Comparison of ENCODE assay signal across 1 cellular context in genomic region chr11:68840661-68841653, GRCh38.
TF ChIP-seq lines count a peak whose summit lies in the region.

No MANE protein-coding gene starts in this region.

TF ChIP-seq in HepG2, 621 proteins besides CTCF, POLR2A, EP300 and RAD21 (continued from another document and continues in another):
- peak; percentile 79 for TF ChIP-seq ZNF607 (CRISPR knock-in tag; IDR thresholded peaks at IDR 0.05; ENCODE audit: borderline replicate concordance)
- peak; percentile 45; the same call in 1 of the 2 replicates for TF ChIP-seq ESRRA (CRISPR knock-in tag; IDR thresholded peaks at IDR 0.05; ENCODE audit: low read depth)
- no peak for TF ChIP-seq IRX3 (CRISPR knock-in tag; IDR thresholded peaks at IDR 0.05; ENCODE audit: borderline replicate concordance, low read depth)
- TF ChIP-seq ZNF263 (CRISPR knock-in tag; IDR thresholded peaks at IDR 0.05): no peak
- no peak for TF ChIP-seq PHB2 (IDR thresholded peaks at IDR 0.05; ENCODE audit: partially characterized antibody)
- no peak for TF ChIP-seq ZSCAN31 (CRISPR knock-in tag; IDR thresholded peaks at IDR 0.05; ENCODE audit: low read depth)
- TF ChIP-seq KDM2A (CRISPR knock-in tag; IDR thresholded peaks at IDR 0.05; ENCODE audit: borderline replicate concordance, low read depth): peak; percentile 49; the same call in 1 of the 2 replicates
- no peak for TF ChIP-seq ZNF367 (CRISPR knock-in tag; IDR thresholded peaks at IDR 0.05; ENCODE audit: borderline replicate concordance)
- TF ChIP-seq FOXC1 (CRISPR knock-in tag; IDR thresholded peaks at IDR 0.05; ENCODE audit: borderline replicate concordance): peak; percentile 62; the same call in 1 of the 2 replicates
- TF ChIP-seq, protein P1, sequence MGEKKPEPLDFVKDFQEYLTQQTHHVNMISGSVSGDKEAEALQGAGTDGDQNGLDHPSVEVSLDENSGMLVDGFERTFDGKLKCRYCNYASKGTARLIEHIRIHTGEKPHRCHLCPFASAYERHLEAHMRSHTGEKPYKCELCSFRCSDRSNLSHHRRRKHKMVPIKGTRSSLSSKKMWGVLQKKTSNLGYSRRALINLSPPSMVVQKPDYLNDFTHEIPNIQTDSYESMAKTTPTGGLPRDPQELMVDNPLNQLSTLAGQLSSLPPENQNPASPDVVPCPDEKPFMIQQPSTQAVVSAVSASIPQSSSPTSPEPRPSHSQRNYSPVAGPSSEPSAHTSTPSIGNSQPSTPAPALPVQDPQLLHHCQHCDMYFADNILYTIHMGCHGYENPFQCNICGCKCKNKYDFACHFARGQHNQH (CRISPR knock-in tag; IDR thresholded peaks at IDR 0.05): 0 out of 2 replicates have a peak, but pooled peaks have one; percentile 42
- TF ChIP-seq BHLHE40 (IDR thresholded peaks at IDR 0.05; ENCODE audit: low read length): peak; percentile 72
- TF ChIP-seq TBL1XR1 (IDR thresholded peaks at IDR 0.05; ENCODE audit: borderline replicate concordance, low read length, partially characterized antibody): no peak
- no peak for TF ChIP-seq ZNF232 (CRISPR knock-in tag; IDR thresholded peaks at IDR 0.05; ENCODE audit: borderline replicate concordance)
- no peak for TF ChIP-seq GTF3A (CRISPR knock-in tag; conservative IDR thresholded peaks at IDR 0.05)
- TF ChIP-seq MAF1 (CRISPR knock-in tag; IDR thresholded peaks at IDR 0.05; ENCODE audit: borderline replicate concordance): no peak
- TF ChIP-seq REL (CRISPR knock-in tag; conservative IDR thresholded peaks at IDR 0.05): 0 out of 2 replicates have a peak, but pooled peaks have one; percentile 64
- TF ChIP-seq HNF1A (IDR thresholded peaks at IDR 0.05; ENCODE audit: low read depth): no peak
- TF ChIP-seq HNF1A (CRISPR knock-in tag; IDR thresholded peaks at IDR 0.05; ENCODE audit: borderline replicate concordance): no peak
- no peak for TF ChIP-seq ZKSCAN8 (CRISPR knock-in tag; IDR thresholded peaks at IDR 0.05; ENCODE audit: borderline replicate concordance)
- TF ChIP-seq RXRB (CRISPR knock-in tag; IDR thresholded peaks at IDR 0.05; ENCODE audit: borderline replicate concordance): peak; percentile 88
- TF ChIP-seq ZNF124 (CRISPR knock-in tag; IDR thresholded peaks at IDR 0.05): no peak
- TF ChIP-seq PAXIP1 (CRISPR knock-in tag; conservative IDR thresholded peaks at IDR 0.05): peak; percentile 24; the same call in 1 of the 2 replicates
- TF ChIP-seq ZBTB4 (CRISPR knock-in tag; IDR thresholded peaks at IDR 0.05; ENCODE audit: borderline replicate concordance): no peak
- no peak for TF ChIP-seq ATRX (CRISPR knock-in tag; IDR thresholded peaks at IDR 0.05; ENCODE audit: borderline replicate concordance)
- no peak for TF ChIP-seq ATF1 (CRISPR knock-in tag; IDR thresholded peaks at IDR 0.05)
- 0 out of 2 replicates have a peak, but pooled peaks have one; percentile 34 for TF ChIP-seq POGZ (CRISPR knock-in tag; IDR thresholded peaks at IDR 0.05)
- TF ChIP-seq ONECUT2 (CRISPR knock-in tag; IDR thresholded peaks at IDR 0.05): no peak
- no peak for TF ChIP-seq TCF7L2 (IDR thresholded peaks at IDR 0.05; ENCODE audit: low read depth, low read length)
- no peak for TF ChIP-seq SMAD9 (CRISPR knock-in tag; IDR thresholded peaks at IDR 0.05)
- peak; percentile 70; the same call in 1 of the 2 replicates for TF ChIP-seq ZNF589 (CRISPR knock-in tag; conservative IDR thresholded peaks at IDR 0.05)
- TF ChIP-seq DR1 (CRISPR knock-in tag; IDR thresholded peaks at IDR 0.05): no peak
- TF ChIP-seq HNF1B (CRISPR knock-in tag; IDR thresholded peaks at IDR 0.05): 0 out of 2 replicates have a peak, but pooled peaks have one; percentile 30
- no peak for TF ChIP-seq ZBTB42 (CRISPR knock-in tag; IDR thresholded peaks at IDR 0.05)
- 0 out of 2 replicates have a peak, but pooled peaks have one; percentile 52 for TF ChIP-seq HES4 (CRISPR knock-in tag; IDR thresholded peaks at IDR 0.05; ENCODE audit: borderline replicate concordance)
- TF ChIP-seq ZNF761 (CRISPR knock-in tag; conservative IDR thresholded peaks at IDR 0.05): no peak
- no peak for TF ChIP-seq HDAC2 (CRISPR knock-in tag; IDR thresholded peaks at IDR 0.05)
- TF ChIP-seq NCOA1 (CRISPR knock-in tag; IDR thresholded peaks at IDR 0.05): 0 out of 2 replicates have a peak, but pooled peaks have one; percentile 47
- peak; percentile 43; the same call in 1 of the 2 replicates for TF ChIP-seq PHF8 (CRISPR knock-in tag; IDR thresholded peaks at IDR 0.05)
- no peak for TF ChIP-seq ZSCAN30 (CRISPR knock-in tag; IDR thresholded peaks at IDR 0.05)
- TF ChIP-seq GTF2F1 (IDR thresholded peaks at IDR 0.05; ENCODE audit: low read length): no peak
- TF ChIP-seq DBP (CRISPR knock-in tag; IDR thresholded peaks at IDR 0.05; ENCODE audit: not compliant biosample characterization): no peak
- TF ChIP-seq HOXD1 (CRISPR knock-in tag; IDR thresholded peaks at IDR 0.05): no peak
- no peak for TF ChIP-seq ZNF513 (CRISPR knock-in tag; conservative IDR thresholded peaks at IDR 0.05)
- TF ChIP-seq NFKBIZ (CRISPR knock-in tag; IDR thresholded peaks at IDR 0.05): 0 out of 2 replicates have a peak, but pooled peaks have one; percentile 25
- no peak for TF ChIP-seq ZNF343 (CRISPR knock-in tag; IDR thresholded peaks at IDR 0.05)
- no peak; the same call in 1 of the 2 replicates for TF ChIP-seq THAP8 (CRISPR knock-in tag; IDR thresholded peaks at IDR 0.05; ENCODE audit: borderline replicate concordance)
- 0 out of 2 replicates have a peak, but pooled peaks have one; percentile 36 for TF ChIP-seq SP2 (CRISPR knock-in tag; IDR thresholded peaks at IDR 0.05)
- no peak for TF ChIP-seq HDAC6 (IDR thresholded peaks at IDR 0.05; ENCODE audit: low read depth, low read length)
- TF ChIP-seq HOXA7 (CRISPR knock-in tag; IDR thresholded peaks at IDR 0.05): no peak
- TF ChIP-seq TEF (CRISPR knock-in tag; IDR thresholded peaks at IDR 0.05): no peak
- no peak; the same call in 1 of the 2 replicates for TF ChIP-seq NFKB2 (CRISPR knock-in tag; IDR thresholded peaks at IDR 0.05; ENCODE audit: borderline replicate concordance)
- TF ChIP-seq SIX1 (CRISPR knock-in tag; IDR thresholded peaks at IDR 0.05; ENCODE audit: borderline replicate concordance): no peak
